23 cellular contexts compared by ENCODE assay signal in genomic region chr6:105107207-105107606, GRCh38.
"Had no signal": no experiment of that assay in that cellular context is flagged by ENCODE, and none has a peak within 500 bp of the region (broad histone marks: within the 10 kb centered on the region; RNA-seq: fewer than 3 reads in every experiment).

No MANE protein-coding gene starts in this region.

- H3K9me3 ChIP-seq: MG63 had no signal

- H3K4me3 ChIP-seq: MG63 had no signal

- ATAC-seq: activated CD8-positive, alpha-beta memory T cell treated with anti-CD3 and anti-CD28 coated beads, Interleukin-2, amount 10 ng/mL, durations not matched to agents 7 days and 5 days; T-helper 17 cell had no signal

- H3K36me3 ChIP-seq: MG63 had no signal

- H3K27me3 ChIP-seq: MG63 had no signal

- DNase-seq: activated B cell treated with CpG ODN at 0.5 μM for 24 hours; activated CD4-positive, alpha-beta T cell treated with anti-CD3 and anti-CD28 coated beads for 1 hour; activated CD4-positive, alpha-beta T cell treated with anti-CD3 and anti-CD28 coated beads, Interleukin-2, amount 10 ng/mL, durations not matched to agents 24 days and 14 days; activated CD4-positive, alpha-beta T cell treated with anti-CD3 and anti-CD28 coated beads, Interleukin-2, amount 50 U/mL, for 48 hours; activated CD8-positive, alpha-beta memory T cell treated with anti-CD3 and anti-CD28 coated beads, Interleukin-2, amount 10 ng/mL, durations not matched to agents 7 days and 5 days; activated effector memory CD4-positive, alpha-beta T cell treated with Interleukin-2 at 50 U/mL for 16 hours; activated naive CD4-positive, alpha-beta T cell; activated T-cell treated with anti-CD3 and anti-CD28 coated beads, Interleukin-2, amount 50 U/mL, for 24 hours; cerebellar nuclear complex; MG63; MV-4-11; NCI-H1092 treated with DMSO at 0.1 percent for 48 hours; NCI-H1417 treated with DMSO at 0.1 percent for 48 hours; NCI-H1694 treated with DMSO at 0.1 percent for 48 hours; NCI-H2029 treated with DMSO at 0.1 percent for 48 hours; NCI-H345; NCI-H510A; NCI-H526 treated with DMSO at 0.1 percent for 48 hours; NK-92 treated with Interleukin-12 subunit alpha and Interleukin-12 subunit beta, amount 100 ng/mL, for 24 hours; OCI-M1; SHP77 treated with DMSO at 0.1 percent for 48 hours; T-helper 17 cell; T-helper 9 cell had no signal
